1 cellular context compared by ENCODE assay signal in the genomic region with DNA sequence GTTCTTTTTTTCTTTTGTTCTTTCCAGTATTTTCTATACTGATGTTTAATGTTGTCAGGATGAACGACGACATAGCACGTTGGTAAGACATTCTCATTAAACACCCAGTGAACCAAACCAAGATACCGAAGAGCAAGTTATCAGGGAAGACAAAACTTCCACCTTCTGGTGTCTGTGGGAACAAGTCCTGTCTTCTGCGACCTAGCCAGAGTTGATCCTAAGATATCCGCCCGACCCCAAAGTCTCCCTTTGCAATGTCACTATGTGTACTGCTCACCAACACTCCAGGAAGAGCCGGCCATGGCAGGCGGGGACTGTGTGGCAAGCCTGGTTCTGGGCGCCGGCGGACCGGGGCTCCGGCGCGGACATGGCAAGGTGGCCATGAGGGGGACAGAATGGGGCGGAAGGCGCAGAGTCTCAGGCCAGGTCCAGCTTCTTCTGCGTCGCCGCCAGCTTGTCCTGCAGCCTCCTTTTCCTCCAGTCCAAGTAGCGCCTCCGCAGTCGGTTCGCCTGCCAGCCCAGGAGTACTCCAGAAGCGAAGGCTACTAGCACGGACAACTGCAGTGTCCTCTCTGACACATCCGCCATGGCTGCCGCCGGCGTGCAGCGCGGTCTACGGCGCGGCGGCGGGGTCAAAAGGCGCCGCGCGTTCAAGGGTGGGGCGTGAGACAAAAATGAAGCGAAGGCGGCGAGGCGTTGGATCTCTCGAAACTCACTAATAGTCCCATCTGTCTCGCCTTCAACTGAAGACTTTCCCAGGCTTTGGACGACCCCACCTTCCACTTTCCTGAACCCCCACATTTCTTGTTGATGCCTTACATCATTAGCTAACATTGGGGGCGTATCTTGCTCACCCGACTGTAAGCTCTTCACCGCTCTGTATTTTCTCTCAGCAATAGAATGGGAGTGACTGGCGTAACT.
TF ChIP-seq lines count a peak whose summit lies in the region.

A gene with protein sequence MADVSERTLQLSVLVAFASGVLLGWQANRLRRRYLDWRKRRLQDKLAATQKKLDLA (minus strand): TSS at position 610 of the 921 bp plus-strand sequence. CDS start 22 bp downstream, at position 588.

TF ChIP-seq in HepG2, 621 proteins besides CTCF, POLR2A, EP300 and RAD21 (continued from another document and continues in another):
- TF ChIP-seq, protein P1, sequence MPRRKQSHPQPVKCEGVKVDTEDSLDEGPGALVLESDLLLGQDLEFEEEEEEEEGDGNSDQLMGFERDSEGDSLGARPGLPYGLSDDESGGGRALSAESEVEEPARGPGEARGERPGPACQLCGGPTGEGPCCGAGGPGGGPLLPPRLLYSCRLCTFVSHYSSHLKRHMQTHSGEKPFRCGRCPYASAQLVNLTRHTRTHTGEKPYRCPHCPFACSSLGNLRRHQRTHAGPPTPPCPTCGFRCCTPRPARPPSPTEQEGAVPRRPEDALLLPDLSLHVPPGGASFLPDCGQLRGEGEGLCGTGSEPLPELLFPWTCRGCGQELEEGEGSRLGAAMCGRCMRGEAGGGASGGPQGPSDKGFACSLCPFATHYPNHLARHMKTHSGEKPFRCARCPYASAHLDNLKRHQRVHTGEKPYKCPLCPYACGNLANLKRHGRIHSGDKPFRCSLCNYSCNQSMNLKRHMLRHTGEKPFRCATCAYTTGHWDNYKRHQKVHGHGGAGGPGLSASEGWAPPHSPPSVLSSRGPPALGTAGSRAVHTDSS (CRISPR knock-in tag; conservative IDR thresholded peaks at IDR 0.05) = no peak
- TF ChIP-seq ZNF468 (CRISPR knock-in tag; IDR thresholded peaks at IDR 0.05) = no peak
- TF ChIP-seq ZNF740 (CRISPR knock-in tag; IDR thresholded peaks at IDR 0.05) = 0 out of 2 replicates have a peak, but pooled peaks have one; percentile 20
- TF ChIP-seq ZNF672 (CRISPR knock-in tag; IDR thresholded peaks at IDR 0.05) = no peak
- no peak for TF ChIP-seq ZNF333 (CRISPR knock-in tag; IDR thresholded peaks at IDR 0.05; ENCODE audit: borderline replicate concordance)
- peak; percentile 46; the same call in 1 of the 2 replicates for TF ChIP-seq MED1 (CRISPR knock-in tag; IDR thresholded peaks at IDR 0.05)
- no peak for TF ChIP-seq ZNF362 (CRISPR knock-in tag; IDR thresholded peaks at IDR 0.05; ENCODE audit: borderline replicate concordance)
- TF ChIP-seq, protein P2, sequence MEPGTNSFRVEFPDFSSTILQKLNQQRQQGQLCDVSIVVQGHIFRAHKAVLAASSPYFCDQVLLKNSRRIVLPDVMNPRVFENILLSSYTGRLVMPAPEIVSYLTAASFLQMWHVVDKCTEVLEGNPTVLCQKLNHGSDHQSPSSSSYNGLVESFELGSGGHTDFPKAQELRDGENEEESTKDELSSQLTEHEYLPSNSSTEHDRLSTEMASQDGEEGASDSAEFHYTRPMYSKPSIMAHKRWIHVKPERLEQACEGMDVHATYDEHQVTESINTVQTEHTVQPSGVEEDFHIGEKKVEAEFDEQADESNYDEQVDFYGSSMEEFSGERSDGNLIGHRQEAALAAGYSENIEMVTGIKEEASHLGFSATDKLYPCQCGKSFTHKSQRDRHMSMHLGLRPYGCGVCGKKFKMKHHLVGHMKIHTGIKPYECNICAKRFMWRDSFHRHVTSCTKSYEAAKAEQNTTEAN (CRISPR knock-in tag; conservative IDR thresholded peaks at IDR 0.05) = no peak
- no peak for TF ChIP-seq ZNF234 (CRISPR knock-in tag; conservative IDR thresholded peaks at IDR 0.05)
- TF ChIP-seq JARID2 (CRISPR knock-in tag; IDR thresholded peaks at IDR 0.05; ENCODE audit: insufficient replicate concordance) = no peak
- TF ChIP-seq HDAC1 (CRISPR knock-in tag; IDR thresholded peaks at IDR 0.05) = peak; percentile 91
- 0 out of 2 replicates have a peak, but pooled peaks have one; percentile 5 for TF ChIP-seq SOX13 (IDR thresholded peaks at IDR 0.05)
- peak in 1 of 2 experiments; percentile 51; a peak in 1 of 4 replicates for TF ChIP-seq SOX13 (CRISPR knock-in tag; conservative IDR thresholded peaks at IDR 0.05 in 1 of 2, IDR thresholded peaks at IDR 0.05 in 1 of 2)
- TF ChIP-seq ZMAT3 (CRISPR knock-in tag; conservative IDR thresholded peaks at IDR 0.05) = peak; percentile 85
- no peak for TF ChIP-seq CEBPB (IDR thresholded peaks at IDR 0.05; ENCODE audit: borderline replicate concordance, low read depth, low read length)
- no peak for TF ChIP-seq JUN (CRISPR knock-in tag; IDR thresholded peaks at IDR 0.05)
- no peak for TF ChIP-seq TBP (CRISPR knock-in tag; IDR thresholded peaks at IDR 0.05)
- TF ChIP-seq MAFG (CRISPR knock-in tag; IDR thresholded peaks at IDR 0.05) = no peak
- TF ChIP-seq NFIC (IDR thresholded peaks at IDR 0.05; ENCODE audit: low read length) = peak; percentile 45; the same call in 1 of the 2 replicates
- TF ChIP-seq ZC3H4 (CRISPR knock-in tag; IDR thresholded peaks at IDR 0.05; ENCODE audit: borderline replicate concordance) = no peak
- TF ChIP-seq ATF7-NPFF (CRISPR knock-in tag; IDR thresholded peaks at IDR 0.05; ENCODE audit: low read depth) = peak; percentile 85; the same call in 1 of the 2 replicates
- 0 out of 2 replicates have a peak, but pooled peaks have one; percentile 20 for TF ChIP-seq SNAPC4 (CRISPR knock-in tag; IDR thresholded peaks at IDR 0.05)
- peak; percentile 80 for TF ChIP-seq UBTF (CRISPR knock-in tag; IDR thresholded peaks at IDR 0.05)
- TF ChIP-seq ZNF772 (CRISPR knock-in tag; IDR thresholded peaks at IDR 0.05) = peak; percentile 78
- TF ChIP-seq ELK4 (CRISPR knock-in tag; IDR thresholded peaks at IDR 0.05; ENCODE audit: borderline replicate concordance) = no peak
- TF ChIP-seq ZFYVE20 (CRISPR knock-in tag; IDR thresholded peaks at IDR 0.05; ENCODE audit: borderline replicate concordance, low read depth) = peak; percentile 70; the same call in 1 of the 2 replicates
- 0 out of 2 replicates have a peak, but pooled peaks have one; percentile 61 for TF ChIP-seq BHLHE40 (IDR thresholded peaks at IDR 0.05; ENCODE audit: low read length)
- TF ChIP-seq ADNP (CRISPR knock-in tag; IDR thresholded peaks at IDR 0.05) = no peak
- no peak for TF ChIP-seq IRX3 (CRISPR knock-in tag; IDR thresholded peaks at IDR 0.05; ENCODE audit: borderline replicate concordance, low read depth)
- no peak; the same call in 1 of the 2 replicates for TF ChIP-seq ZSCAN12 (CRISPR knock-in tag; IDR thresholded peaks at IDR 0.05)
- no peak for TF ChIP-seq ZNF879 (CRISPR knock-in tag; IDR thresholded peaks at IDR 0.05)
- TF ChIP-seq SNAPC2 (CRISPR knock-in tag; IDR thresholded peaks at IDR 0.05) = no peak; the same call in none of the 2 replicates
- no peak for TF ChIP-seq IRF1 (CRISPR knock-in tag; IDR thresholded peaks at IDR 0.05; ENCODE audit: low read depth)
- TF ChIP-seq TSC22D2 (CRISPR knock-in tag; IDR thresholded peaks at IDR 0.05; ENCODE audit: borderline replicate concordance) = no peak
- TF ChIP-seq ZNF570 (CRISPR knock-in tag; IDR thresholded peaks at IDR 0.05; ENCODE audit: borderline replicate concordance) = no peak
- TF ChIP-seq, protein P3, sequence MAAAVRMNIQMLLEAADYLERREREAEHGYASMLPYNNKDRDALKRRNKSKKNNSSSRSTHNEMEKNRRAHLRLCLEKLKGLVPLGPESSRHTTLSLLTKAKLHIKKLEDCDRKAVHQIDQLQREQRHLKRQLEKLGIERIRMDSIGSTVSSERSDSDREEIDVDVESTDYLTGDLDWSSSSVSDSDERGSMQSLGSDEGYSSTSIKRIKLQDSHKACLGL (CRISPR knock-in tag; IDR thresholded peaks at IDR 0.05) = peak; percentile 93
- TF ChIP-seq ZNF550 (CRISPR knock-in tag; IDR thresholded peaks at IDR 0.05; ENCODE audit: borderline replicate concordance) = no peak
- no peak for TF ChIP-seq GPBP1L1 (CRISPR knock-in tag; IDR thresholded peaks at IDR 0.05)
- peak; percentile 80; the same call in 1 of the 2 replicates for TF ChIP-seq SALL2 (CRISPR knock-in tag; IDR thresholded peaks at IDR 0.05)
- no peak for TF ChIP-seq MLLT10 (CRISPR knock-in tag; IDR thresholded peaks at IDR 0.05)
- TF ChIP-seq PHF8 (CRISPR knock-in tag; IDR thresholded peaks at IDR 0.05) = peak; percentile 91
